In genomic region chr15:42102646-42103235, GRCh38 we compare ENCODE assay signal across 1 cellular context.
A peak's percentile ranks its signal among the peaks of the same experiment; 100 is the strongest.
TF ChIP-seq lines count a peak whose summit lies in the region.

No MANE protein-coding gene starts in this region.

TF ChIP-seq in SK-N-SH, 30 proteins besides CTCF, POLR2A, EP300 and RAD21 (continued from another document):
- TF ChIP-seq, protein P1, sequence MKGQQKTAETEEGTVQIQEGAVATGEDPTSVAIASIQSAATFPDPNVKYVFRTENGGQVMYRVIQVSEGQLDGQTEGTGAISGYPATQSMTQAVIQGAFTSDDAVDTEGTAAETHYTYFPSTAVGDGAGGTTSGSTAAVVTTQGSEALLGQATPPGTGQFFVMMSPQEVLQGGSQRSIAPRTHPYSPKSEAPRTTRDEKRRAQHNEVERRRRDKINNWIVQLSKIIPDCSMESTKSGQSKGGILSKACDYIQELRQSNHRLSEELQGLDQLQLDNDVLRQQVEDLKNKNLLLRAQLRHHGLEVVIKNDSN (IDR thresholded peaks at IDR 0.05; ENCODE audit: borderline replicate concordance, low read depth) = no peak
- TF ChIP-seq TAF1 (IDR thresholded peaks at IDR 0.05; ENCODE audit: borderline replicate concordance, low read depth, low read length) (no peak), FOXJ3 (CRISPR knock-in tag; IDR thresholded peaks at IDR 0.05) (no peak), NFIC (IDR thresholded peaks at IDR 0.05; ENCODE audit: borderline replicate concordance) (peak; percentile 34; the same call in 1 of the 2 replicates)
- TF ChIP-seq, protein P2, sequence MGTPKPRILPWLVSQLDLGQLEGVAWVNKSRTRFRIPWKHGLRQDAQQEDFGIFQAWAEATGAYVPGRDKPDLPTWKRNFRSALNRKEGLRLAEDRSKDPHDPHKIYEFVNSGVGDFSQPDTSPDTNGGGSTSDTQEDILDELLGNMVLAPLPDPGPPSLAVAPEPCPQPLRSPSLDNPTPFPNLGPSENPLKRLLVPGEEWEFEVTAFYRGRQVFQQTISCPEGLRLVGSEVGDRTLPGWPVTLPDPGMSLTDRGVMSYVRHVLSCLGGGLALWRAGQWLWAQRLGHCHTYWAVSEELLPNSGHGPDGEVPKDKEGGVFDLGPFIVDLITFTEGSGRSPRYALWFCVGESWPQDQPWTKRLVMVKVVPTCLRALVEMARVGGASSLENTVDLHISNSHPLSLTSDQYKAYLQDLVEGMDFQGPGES (IDR thresholded peaks at IDR 0.05; ENCODE audit: low read depth, low read length) = no peak
